Comparison of ENCODE assay signal across 11 cellular contexts in the genomic region with DNA sequence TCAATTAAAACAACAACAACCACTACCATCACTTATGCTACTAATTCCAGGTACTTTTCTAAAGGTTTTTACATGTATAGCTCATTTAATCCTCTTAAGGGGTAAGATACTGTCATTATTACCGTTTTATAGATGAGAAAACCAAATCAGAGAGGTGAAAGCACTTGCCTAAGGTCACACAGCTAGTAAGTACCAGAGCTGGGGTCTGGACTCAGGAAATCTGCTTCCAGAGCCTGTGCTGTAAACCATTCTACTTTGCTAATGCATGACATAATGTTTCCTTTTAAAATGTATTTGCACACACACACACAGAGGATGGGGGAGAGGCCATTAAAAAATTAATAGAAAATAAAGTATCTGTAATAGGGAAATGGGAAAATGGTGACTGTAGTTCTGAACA.
"Had no signal": no experiment of that assay in that cellular context is flagged by ENCODE, and none has a peak within 500 bp of the region (broad histone marks: within the 10 kb centered on the region; RNA-seq: fewer than 3 reads in every experiment).

No MANE protein-coding gene starts in this region.

- H3K4me3 ChIP-seq: GM23248, GM23338, HAP-1 had no signal

- ATAC-seq: GM23338, HCT116 had no signal

- H3K27ac Mint-ChIP-seq: GM23338, H9, HFFc6 had no signal

- H3K4me1 ChIP-seq: HAP-1 had no signal

- H3K9me3 ChIP-seq: HAP-1 had no signal

- DNase-seq: GM23248, GOT3, H7, H9, HCEC 1CT, HFFc6 had no signal

- H3K27ac ChIP-seq: GM23248 had no signal

- H2AFZ ChIP-seq: GM23248, GM23338 had no signal

- H3K36me3 ChIP-seq: HAP-1 had no signal

- H3K4me1 Mint-ChIP-seq: GM23338 had no signal

- H3K9ac ChIP-seq: GM23248 had no signal

- H3K4me2 ChIP-seq: GM23338 had no signal

- H3K9me3 Mint-ChIP-seq: GM23338, H9, HFFc6 had no signal

- FAIRE-seq: H1, H54 had no signal

- H3K4me3 Mint-ChIP-seq: GM23338, H9, HFFc6 had no signal
